19 cellular contexts compared by ENCODE assay signal in genomic region chr9:4969130-4969529, GRCh38. TPM values are rescaled to one million over a fixed set of nuclear protein-coding genes. Genes with fewer than 3 reads are reported as not detected.
DNase-seq lines count a peak whose midpoint lies in the region; ATAC-seq and TF ChIP-seq lines count a peak whose summit lies in the region.
"Had no signal": no experiment of that assay in that cellular context is flagged by ENCODE, and none has a peak within 500 bp of the region (broad histone marks: within the 10 kb centered on the region; RNA-seq: fewer than 3 reads in every experiment).

No MANE protein-coding gene starts in this region.

- DNase-seq in activated CD8-positive, alpha-beta T cell treated with anti-CD3 and anti-CD28 coated beads for 36 hours: no peak
- DNase-seq in activated CD8-positive, alpha-beta T cell treated with anti-CD3 and anti-CD28 coated beads, Interleukin-2, amount 10 ng/mL, durations not matched to agents 7 days and 5 days: no peak
- DNase-seq in natural killer cell treated with Interleukin-12 subunit alpha and Interleukin-12 subunit beta and Interleukin-15 and Interleukin-18, amount 100 ng/mL, for 72 hours (ENCODE audit: low spot score): no peak
- DNase-seq in natural killer cell (no peak), inferior parietal cortex (ENCODE audit: extremely low spot score) (no peak), hypothalamus (lab: John Stamatoyannopoulos, UW) (no peak)
- no peak for DNase-seq in stimulated activated effector memory CD8-positive, alpha-beta T cell treated with anti-CD3 and anti-CD28 coated beads, Interleukin-12 subunit alpha, Interleukin-12 subunit beta, amount 100 ng/mL, for 72 hours (ENCODE audit: low spot score in 2 of 2)
- DNase-seq: CD4-positive, CD25-positive, alpha-beta regulatory T cell; DMS79; H7; Kasumi-1; NCI-H1417; NCI-H1694 treated with DMSO at 0.1 percent for 48 hours; NCI-H2081 treated with DMSO at 0.1 percent for 48 hours; NCI-H2171 treated with DMSO at 0.1 percent for 48 hours; NCI-H524 treated with DMSO at 0.1 percent for 48 hours had no signal

- H3K4me3 Mint-ChIP-seq in activated CD8-positive, alpha-beta T cell treated with anti-CD3 and anti-CD28 coated beads for 36 hours: no peak overlapping the region
- H3K4me3 Mint-ChIP-seq in activated CD8-positive, alpha-beta T cell treated with anti-CD3 and anti-CD28 coated beads, Interleukin-2, amount 10 ng/mL, durations not matched to agents 7 days and 5 days: no peak overlapping the region
- H3K4me3 Mint-ChIP-seq in natural killer cell treated with Interleukin-12 subunit alpha and Interleukin-12 subunit beta and Interleukin-15 and Interleukin-18, amount 100 ng/mL, for 72 hours: peak overlapping the region; percentile 54
- no peak overlapping the region for H3K4me3 Mint-ChIP-seq in natural killer cell
- H3K4me3 Mint-ChIP-seq in activated T-helper 17 cell treated with anti-CD3 and anti-CD28 coated beads, Interleukin-2, amount 50 U/mL, for 72 hours: no peak overlapping the region
- H3K4me3 Mint-ChIP-seq in stimulated activated effector memory CD8-positive, alpha-beta T cell treated with anti-CD3 and anti-CD28 coated beads, Interleukin-12 subunit alpha, Interleukin-12 subunit beta, amount 100 ng/mL, for 72 hours: peak overlapping the region; percentile 6
- H3K4me3 Mint-ChIP-seq: CD4-positive, CD25-positive, alpha-beta regulatory T cell had no signal

- peaks cover 4% of the 10 kb centered on the region for H3K9me3 Mint-ChIP-seq in activated CD8-positive, alpha-beta T cell treated with anti-CD3 and anti-CD28 coated beads for 36 hours
- peaks cover 5% of the 10 kb centered on the region for H3K9me3 Mint-ChIP-seq in activated CD8-positive, alpha-beta T cell treated with anti-CD3 and anti-CD28 coated beads, Interleukin-2, amount 10 ng/mL, durations not matched to agents 7 days and 5 days (ENCODE audit: insufficient read depth)
- peaks cover under 1% of the 10 kb centered on the region for H3K9me3 Mint-ChIP-seq in natural killer cell treated with Interleukin-12 subunit alpha and Interleukin-12 subunit beta and Interleukin-15 and Interleukin-18, amount 100 ng/mL, for 72 hours
- H3K9me3 Mint-ChIP-seq in natural killer cell: peaks cover 2 to 4% of the 10 kb centered on the region in 2 donors
- peaks cover 5% of the 10 kb centered on the region for H3K9me3 Mint-ChIP-seq in activated T-helper 17 cell treated with anti-CD3 and anti-CD28 coated beads, Interleukin-2, amount 50 U/mL, for 72 hours
- peaks cover under 1% of the 10 kb centered on the region for H3K9me3 Mint-ChIP-seq in stimulated activated effector memory CD8-positive, alpha-beta T cell treated with anti-CD3 and anti-CD28 coated beads, Interleukin-12 subunit alpha, Interleukin-12 subunit beta, amount 100 ng/mL, for 72 hours

- intact Hi-C loops in activated CD8-positive, alpha-beta T cell treated with anti-CD3 and anti-CD28 coated beads for 36 hours (cut with micrococcal nuclease): loop anchor here (2.0 kb wide), 1 partner anchor 14 kb away; no protein-coding TSS in a partner anchor
- intact Hi-C loops in natural killer cell (cut with micrococcal nuclease): no loop called here

- peaks cover 35% of the 10 kb centered on the region for H3K4me1 Mint-ChIP-seq in activated CD8-positive, alpha-beta T cell treated with anti-CD3 and anti-CD28 coated beads for 36 hours (ENCODE audit: low read depth)
- peaks cover 42% of the 10 kb centered on the region for H3K4me1 Mint-ChIP-seq in activated CD8-positive, alpha-beta T cell treated with anti-CD3 and anti-CD28 coated beads, Interleukin-2, amount 10 ng/mL, durations not matched to agents 7 days and 5 days (ENCODE audit: low read depth)
- peaks cover 6 to 21% of the 10 kb centered on the region in 2 donors for H3K4me1 Mint-ChIP-seq in natural killer cell treated with Interleukin-12 subunit alpha and Interleukin-12 subunit beta and Interleukin-15 and Interleukin-18, amount 100 ng/mL, for 72 hours (ENCODE audit: low read depth in 2 of 2)
- no peaks in the 10 kb centered on the region for H3K4me1 Mint-ChIP-seq in natural killer cell
- H3K4me1 Mint-ChIP-seq in activated T-helper 17 cell treated with anti-CD3 and anti-CD28 coated beads, Interleukin-2, amount 50 U/mL, for 72 hours: peaks cover 16% of the 10 kb centered on the region
- peaks cover 19% of the 10 kb centered on the region for H3K4me1 Mint-ChIP-seq in stimulated activated effector memory CD8-positive, alpha-beta T cell treated with anti-CD3 and anti-CD28 coated beads, Interleukin-12 subunit alpha, Interleukin-12 subunit beta, amount 100 ng/mL, for 72 hours

- CTCF ChIA-PET in activated CD8-positive, alpha-beta T cell treated with anti-CD3 and anti-CD28 coated beads for 36 hours (lab: Charles Lee): interaction anchor here (0.8 to 1.7 kb wide), 3 partner anchors 14 to 228 kb away, joined by 3 to 4 read pairs (median 3); partner anchors contain the start of gene AK3
- CTCF ChIA-PET in activated CD8-positive, alpha-beta T cell treated with anti-CD3 and anti-CD28 coated beads, Interleukin-2, amount 10 ng/mL, durations not matched to agents 7 days and 5 days (lab: Charles Lee): interaction anchor here (1.5 to 3.0 kb wide), 2 partner anchors 13 to 16 kb away, joined by 3 to 18 read pairs; partner anchors contain the start of gene JAK2

- no peaks in the 10 kb centered on the region for H3K27me3 Mint-ChIP-seq in activated CD8-positive, alpha-beta T cell treated with anti-CD3 and anti-CD28 coated beads for 36 hours
- H3K27me3 Mint-ChIP-seq in activated CD8-positive, alpha-beta T cell treated with anti-CD3 and anti-CD28 coated beads, Interleukin-2, amount 10 ng/mL, durations not matched to agents 7 days and 5 days (ENCODE audit: low read depth): no peaks in the 10 kb centered on the region
- peaks cover 0 to 11% of the 10 kb centered on the region in 2 donors for H3K27me3 Mint-ChIP-seq in natural killer cell treated with Interleukin-12 subunit alpha and Interleukin-12 subunit beta and Interleukin-15 and Interleukin-18, amount 100 ng/mL, for 72 hours
- peaks cover 5 to 9% of the 10 kb centered on the region in 2 donors for H3K27me3 Mint-ChIP-seq in natural killer cell (ENCODE audit: low read depth in 2 of 2)
- H3K27me3 Mint-ChIP-seq in activated T-helper 17 cell treated with anti-CD3 and anti-CD28 coated beads, Interleukin-2, amount 50 U/mL, for 72 hours: no peaks in the 10 kb centered on the region
- H3K27me3 Mint-ChIP-seq: CD4-positive, CD25-positive, alpha-beta regulatory T cell had no signal

- peak overlapping the region; percentile 74 for H3K27ac Mint-ChIP-seq in activated CD8-positive, alpha-beta T cell treated with anti-CD3 and anti-CD28 coated beads for 36 hours
- H3K27ac Mint-ChIP-seq in activated CD8-positive, alpha-beta T cell treated with anti-CD3 and anti-CD28 coated beads, Interleukin-2, amount 10 ng/mL, durations not matched to agents 7 days and 5 days: no peak overlapping the region
- peak overlapping the region; percentile 48 to 65 for H3K27ac Mint-ChIP-seq in natural killer cell treated with Interleukin-12 subunit alpha and Interleukin-12 subunit beta and Interleukin-15 and Interleukin-18, amount 100 ng/mL, for 72 hours
- no peak overlapping the region for H3K27ac Mint-ChIP-seq in natural killer cell
- H3K27ac Mint-ChIP-seq in activated T-helper 17 cell treated with anti-CD3 and anti-CD28 coated beads, Interleukin-2, amount 50 U/mL, for 72 hours: peak overlapping the region; percentile 42
- no peak overlapping the region for H3K27ac Mint-ChIP-seq in stimulated activated effector memory CD8-positive, alpha-beta T cell treated with anti-CD3 and anti-CD28 coated beads, Interleukin-12 subunit alpha, Interleukin-12 subunit beta, amount 100 ng/mL, for 72 hours

- POLR2A ChIA-PET in activated CD8-positive, alpha-beta T cell treated with anti-CD3 and anti-CD28 coated beads for 36 hours (lab: Charles Lee): interaction anchor here (1.2 to 1.7 kb wide), 2 partner anchors 14 to 29 kb away, joined by 5 to 6 read pairs; no protein-coding TSS in a partner anchor
- POLR2A ChIA-PET in activated CD8-positive, alpha-beta T cell treated with anti-CD3 and anti-CD28 coated beads, Interleukin-2, amount 10 ng/mL, durations not matched to agents 7 days and 5 days (lab: Charles Lee): interaction anchor here (3.1 kb wide), 1 partner anchor 16 kb away, joined by 16 read pairs; the partner anchor contains the start of gene JAK2

- no peak for ATAC-seq in activated CD8-positive, alpha-beta T cell treated with anti-CD3 and anti-CD28 coated beads for 36 hours
- ATAC-seq in activated CD8-positive, alpha-beta T cell treated with anti-CD3 and anti-CD28 coated beads, Interleukin-2, amount 10 ng/mL, durations not matched to agents 7 days and 5 days: no peak
- ATAC-seq in natural killer cell treated with Interleukin-12 subunit alpha and Interleukin-12 subunit beta and Interleukin-15 and Interleukin-18, amount 100 ng/mL, for 72 hours: no peak
- no peak for ATAC-seq in natural killer cell
- no peak for ATAC-seq in activated T-helper 17 cell treated with anti-CD3 and anti-CD28 coated beads, Interleukin-2, amount 50 U/mL, for 72 hours (replicated peaks)
- ATAC-seq in stimulated activated effector memory CD8-positive, alpha-beta T cell treated with anti-CD3 and anti-CD28 coated beads, Interleukin-12 subunit alpha, Interleukin-12 subunit beta, amount 100 ng/mL, for 72 hours: no peak
- ATAC-seq: GM12878, Panc1 had no signal

- no peak for TF ChIP-seq CTCF in activated CD8-positive, alpha-beta T cell treated with anti-CD3 and anti-CD28 coated beads for 36 hours (IDR thresholded peaks at IDR 0.05)
- no peak for TF ChIP-seq CTCF in natural killer cell (IDR thresholded peaks at IDR 0.05)

- peaks cover 5% of the 10 kb centered on the region for H3K36me3 Mint-ChIP-seq in activated CD8-positive, alpha-beta T cell treated with anti-CD3 and anti-CD28 coated beads for 36 hours (ENCODE audit: low read depth)
- peaks cover 5% of the 10 kb centered on the region for H3K36me3 Mint-ChIP-seq in activated CD8-positive, alpha-beta T cell treated with anti-CD3 and anti-CD28 coated beads, Interleukin-2, amount 10 ng/mL, durations not matched to agents 7 days and 5 days (ENCODE audit: low read depth)
- peaks cover 6% of the 10 kb centered on the region for H3K36me3 Mint-ChIP-seq in natural killer cell treated with Interleukin-12 subunit alpha and Interleukin-12 subunit beta and Interleukin-15 and Interleukin-18, amount 100 ng/mL, for 72 hours
- peaks cover 7% of the 10 kb centered on the region for H3K36me3 Mint-ChIP-seq in natural killer cell
- H3K36me3 Mint-ChIP-seq in activated T-helper 17 cell treated with anti-CD3 and anti-CD28 coated beads, Interleukin-2, amount 50 U/mL, for 72 hours (ENCODE audit: low read depth): no peaks in the 10 kb centered on the region
- no peaks in the 10 kb centered on the region for H3K36me3 Mint-ChIP-seq in stimulated activated effector memory CD8-positive, alpha-beta T cell treated with anti-CD3 and anti-CD28 coated beads, Interleukin-12 subunit alpha, Interleukin-12 subunit beta, amount 100 ng/mL, for 72 hours
- H3K36me3 Mint-ChIP-seq: CD4-positive, CD25-positive, alpha-beta regulatory T cell had no signal

RNA-seq across cellular contexts. Expression of gene JAK2, which starts 15.9 kb away (rescaled TPM):
- total RNA-seq in activated CD8-positive, alpha-beta T cell treated with anti-CD3 and anti-CD28 coated beads for 36 hours: 10 to 100 TPM; 28.4 to 29.0 TPM
- 10 to 100 TPM; 25.7 to 27.2 TPM for total RNA-seq in activated CD8-positive, alpha-beta T cell treated with anti-CD3 and anti-CD28 coated beads, Interleukin-2, amount 10 ng/mL, durations not matched to agents 7 days and 5 days
- total RNA-seq in natural killer cell treated with Interleukin-12 subunit alpha and Interleukin-12 subunit beta and Interleukin-15 and Interleukin-18, amount 100 ng/mL, for 72 hours: 10 to 100 TPM; 34.6 to 35.9 TPM
- total RNA-seq in natural killer cell: 10 to 100 TPM; 20.8 to 43.9 (median 30.0) TPM
- total RNA-seq in activated T-helper 17 cell treated with anti-CD3 and anti-CD28 coated beads, Interleukin-2, amount 50 U/mL, for 72 hours: 10 to 100 TPM; 17.3 to 24.6 TPM

Comparison
In these comparisons a context has a peak if more than half of its experiments do, and no peak if none do; other contexts are left out.
1. H3K27ac Mint-ChIP-seq: peak in activated CD8-positive, alpha-beta T cell treated with anti-CD3 and anti-CD28 coated beads for 36 hours (single experiment), natural killer cell treated with Interleukin-12 subunit alpha and Interleukin-12 subunit beta and Interleukin-15 and Interleukin-18, amount 100 ng/mL, for 72 hours (2 of 2) and activated T-helper 17 cell treated with anti-CD3 and anti-CD28 coated beads, Interleukin-2, amount 50 U/mL, for 72 hours (single experiment); none in activated CD8-positive, alpha-beta T cell treated with anti-CD3 and anti-CD28 coated beads, Interleukin-2, amount 10 ng/mL, durations not matched to agents 7 days and 5 days (single experiment), natural killer cell (0 of 2) and stimulated activated effector memory CD8-positive, alpha-beta T cell treated with anti-CD3 and anti-CD28 coated beads, Interleukin-12 subunit alpha, Interleukin-12 subunit beta, amount 100 ng/mL, for 72 hours (single experiment).
2. H3K4me3 Mint-ChIP-seq: peak in natural killer cell treated with Interleukin-12 subunit alpha and Interleukin-12 subunit beta and Interleukin-15 and Interleukin-18, amount 100 ng/mL, for 72 hours (single experiment) and stimulated activated effector memory CD8-positive, alpha-beta T cell treated with anti-CD3 and anti-CD28 coated beads, Interleukin-12 subunit alpha, Interleukin-12 subunit beta, amount 100 ng/mL, for 72 hours (single experiment); none in activated CD8-positive, alpha-beta T cell treated with anti-CD3 and anti-CD28 coated beads for 36 hours (single experiment), activated CD8-positive, alpha-beta T cell treated with anti-CD3 and anti-CD28 coated beads, Interleukin-2, amount 10 ng/mL, durations not matched to agents 7 days and 5 days (single experiment), natural killer cell (single experiment) and activated T-helper 17 cell treated with anti-CD3 and anti-CD28 coated beads, Interleukin-2, amount 50 U/mL, for 72 hours (single experiment).